9 cellular contexts compared by ENCODE assay signal in the genomic region with DNA sequence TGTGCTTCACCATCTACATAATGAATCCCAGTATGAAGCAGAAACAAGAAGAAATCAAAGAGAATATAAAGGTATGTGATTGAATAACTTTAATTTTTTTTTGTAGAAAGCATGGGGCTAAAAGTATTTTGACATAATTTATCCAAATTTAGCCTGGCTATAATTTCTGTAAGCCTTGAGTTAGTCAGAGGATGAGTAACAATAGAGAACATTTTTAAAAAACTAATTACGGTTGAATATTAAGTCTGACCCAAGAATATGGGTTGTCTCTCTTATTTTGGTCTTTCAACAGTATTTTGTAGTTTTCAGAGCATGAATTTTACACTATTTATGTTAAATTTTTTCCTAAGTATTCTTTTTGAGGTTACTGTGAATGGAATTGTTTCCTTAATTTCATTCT. TPM values are rescaled to one million over a fixed set of nuclear protein-coding genes. Genes with fewer than 3 reads are reported as not detected.
DNase-seq lines count a peak whose midpoint lies in the region; ATAC-seq and TF ChIP-seq lines count a peak whose summit lies in the region.
"Had no signal": no experiment of that assay in that cellular context is flagged by ENCODE, and none has a peak within 500 bp of the region (broad histone marks: within the 10 kb centered on the region; RNA-seq: fewer than 3 reads in every experiment).

No MANE protein-coding gene starts in this region.

- peak overlapping the region; percentile 98 for H3K4me3 Mint-ChIP-seq in activated naive CD8-positive, alpha-beta T cell treated with anti-CD3 and anti-CD28 coated beads, Interleukin-2, amount 10 ng/mL, durations not matched to agents 7 days and 5 days
- peak overlapping the region; percentile 97 for H3K4me3 Mint-ChIP-seq in neural progenitor cell

- POLR2A ChIA-PET in activated naive CD8-positive, alpha-beta T cell treated with anti-CD3 and anti-CD28 coated beads, Interleukin-2, amount 10 ng/mL, durations not matched to agents 7 days and 5 days (lab: Charles Lee) = no interaction called here

- H3K4me1 ChIP-seq in HUES64 (ENCODE audit: insufficient read depth, low read length) = peaks cover 19% of the 10 kb centered on the region
- peaks cover 19% of the 10 kb centered on the region for H3K4me1 ChIP-seq in neural progenitor cell

- H3K27ac ChIP-seq in HUES64 (ENCODE audit: low read depth, low read length) (no peak overlapping the region), neural progenitor cell (no peak overlapping the region)

- TF ChIP-seq CTCF in neural progenitor cell (IDR thresholded peaks at IDR 0.05) = no peak

- H2AFZ ChIP-seq in neural progenitor cell (replicated peaks) = no peak overlapping the region

- H3K4me3 ChIP-seq in HUES64 (ENCODE audit: low read length) (peak overlapping the region; percentile 94), neural progenitor cell (peak overlapping the region; percentile 85)

- H3K9me3 ChIP-seq in HUES64 (ENCODE audit: insufficient read depth, low read depth, low read length) = no peaks in the 10 kb centered on the region
- H3K9me3 ChIP-seq in neural progenitor cell (ENCODE audit: low read depth) = no peaks in the 10 kb centered on the region

- ATAC-seq in activated naive CD8-positive, alpha-beta T cell treated with anti-CD3 and anti-CD28 coated beads, Interleukin-2, amount 10 ng/mL, durations not matched to agents 7 days and 5 days (ENCODE audit: low read depth) = no peak
- no peak for ATAC-seq in GM19351 (IDR thresholded peaks at IDR 0.05; ENCODE audit: unreplicated experiment)
- ATAC-seq: T-helper 17 cell had no signal

- peaks cover 36% of the 10 kb centered on the region for H3K4me1 Mint-ChIP-seq in activated naive CD8-positive, alpha-beta T cell treated with anti-CD3 and anti-CD28 coated beads, Interleukin-2, amount 10 ng/mL, durations not matched to agents 7 days and 5 days
- H3K4me1 Mint-ChIP-seq in neural progenitor cell = peaks cover 33% of the 10 kb centered on the region

- H3K27ac Mint-ChIP-seq in activated naive CD8-positive, alpha-beta T cell treated with anti-CD3 and anti-CD28 coated beads, Interleukin-2, amount 10 ng/mL, durations not matched to agents 7 days and 5 days = no peak overlapping the region
- no peak overlapping the region for H3K27ac Mint-ChIP-seq in neural progenitor cell

- peak overlapping the region; percentile 92 for H3K4me2 ChIP-seq in neural progenitor cell

- H3F3A ChIP-seq in neural progenitor cell (ENCODE audit: low read depth) = peaks cover 14% of the 10 kb centered on the region

- H4K20me1 ChIP-seq in neural progenitor cell (ENCODE audit: low read depth) = peaks cover 45% of the 10 kb centered on the region

- H3K9ac ChIP-seq in HUES64 (ENCODE audit: low read depth, low read length) = no peak overlapping the region
- peak overlapping the region; percentile 28 for H3K9ac ChIP-seq in neural progenitor cell

- peaks cover 36% of the 10 kb centered on the region for H3K36me3 Mint-ChIP-seq in activated naive CD8-positive, alpha-beta T cell treated with anti-CD3 and anti-CD28 coated beads, Interleukin-2, amount 10 ng/mL, durations not matched to agents 7 days and 5 days
- H3K36me3 Mint-ChIP-seq in neural progenitor cell = peaks cover 16% of the 10 kb centered on the region

- H3K27me3 ChIP-seq in HUES64 (ENCODE audit: insufficient read depth, low read length) (no peaks in the 10 kb centered on the region), neural progenitor cell (no peaks in the 10 kb centered on the region)

- no peaks in the 10 kb centered on the region for H3K9me3 Mint-ChIP-seq in activated naive CD8-positive, alpha-beta T cell treated with anti-CD3 and anti-CD28 coated beads, Interleukin-2, amount 10 ng/mL, durations not matched to agents 7 days and 5 days
- no peaks in the 10 kb centered on the region for H3K9me3 Mint-ChIP-seq in neural progenitor cell

- peak; percentile 36 for DNase-seq in ELR (ENCODE audit: low read depth)
- no peak for DNase-seq in activated naive CD8-positive, alpha-beta T cell treated with anti-CD3 and anti-CD28 coated beads, Interleukin-2, amount 10 ng/mL, durations not matched to agents 7 days and 5 days
- DNase-seq in neural progenitor cell (ENCODE audit: low spot score) = no peak
- no peak for DNase-seq in activated CD4-positive, CD25-positive, alpha-beta regulatory T cell treated with anti-CD3 and anti-CD28 coated beads, Interleukin-2, amount 50 U/mL, for 72 hours
- DNase-seq in EL = no peak
- DNase-seq: DMS153, T-helper 17 cell had no signal

- H3K79me2 ChIP-seq in neural progenitor cell (ENCODE audit: low read depth) = peaks cover 72% of the 10 kb centered on the region

- H3K27me3 Mint-ChIP-seq in activated naive CD8-positive, alpha-beta T cell treated with anti-CD3 and anti-CD28 coated beads, Interleukin-2, amount 10 ng/mL, durations not matched to agents 7 days and 5 days = no peaks in the 10 kb centered on the region
- peaks cover 2% of the 10 kb centered on the region for H3K27me3 Mint-ChIP-seq in neural progenitor cell (ENCODE audit: insufficient read depth, low read depth)
- H3K27me3 Mint-ChIP-seq: T-helper 17 cell had no signal

- H3K36me3 ChIP-seq in HUES64 (ENCODE audit: insufficient read depth, low read length) = peaks cover 61% of the 10 kb centered on the region
- peaks cover 11% of the 10 kb centered on the region for H3K36me3 ChIP-seq in neural progenitor cell

- WGBS in HUES64 = 92% methylated on average over 1 of the region's 1 CpG

RNA-seq across cellular contexts. Expression of gene GMNN, which starts 2.5 kb away (rescaled TPM):
- polyA plus RNA-seq in HUES64 (2013, experiment 1 of 2) = 137 TPM
- 136 TPM for polyA plus RNA-seq in HUES64 (2013, experiment 2 of 2)
- 10 to 100 TPM; 50.1 to 53.5 TPM for total RNA-seq in activated naive CD8-positive, alpha-beta T cell treated with anti-CD3 and anti-CD28 coated beads, Interleukin-2, amount 10 ng/mL, durations not matched to agents 7 days and 5 days
- 69.1 and 98.5 TPM in 2 replicates for total RNA-seq in neural progenitor cell (ENCODE audit: low replicate concordance)

RNA-seq across cellular contexts. Expression of gene ARMH2, which starts 21.5 kb away (rescaled TPM):
- polyA plus RNA-seq in HUES64 (2013, experiment 1 of 2) = not detected
- not detected for polyA plus RNA-seq in HUES64 (2013, experiment 2 of 2)
- 1 to 10 TPM; 1.6 to 2.2 TPM for total RNA-seq in activated naive CD8-positive, alpha-beta T cell treated with anti-CD3 and anti-CD28 coated beads, Interleukin-2, amount 10 ng/mL, durations not matched to agents 7 days and 5 days
- total RNA-seq in neural progenitor cell (ENCODE audit: low replicate concordance) = not detected in 2 replicates

RNA-seq across cellular contexts. Expression of gene C6orf62, which starts 58.3 kb away (rescaled TPM):
- 71.8 TPM for polyA plus RNA-seq in HUES64 (2013, experiment 1 of 2)
- 59.2 TPM for polyA plus RNA-seq in HUES64 (2013, experiment 2 of 2)
- 100 to 1,000 TPM; 161 to 166 TPM for total RNA-seq in activated naive CD8-positive, alpha-beta T cell treated with anti-CD3 and anti-CD28 coated beads, Interleukin-2, amount 10 ng/mL, durations not matched to agents 7 days and 5 days
- total RNA-seq in neural progenitor cell (ENCODE audit: low replicate concordance) = 71.5 and 82.3 TPM in 2 replicates
